ENCODE assay signal across 12 cellular contexts in the genomic region with DNA sequence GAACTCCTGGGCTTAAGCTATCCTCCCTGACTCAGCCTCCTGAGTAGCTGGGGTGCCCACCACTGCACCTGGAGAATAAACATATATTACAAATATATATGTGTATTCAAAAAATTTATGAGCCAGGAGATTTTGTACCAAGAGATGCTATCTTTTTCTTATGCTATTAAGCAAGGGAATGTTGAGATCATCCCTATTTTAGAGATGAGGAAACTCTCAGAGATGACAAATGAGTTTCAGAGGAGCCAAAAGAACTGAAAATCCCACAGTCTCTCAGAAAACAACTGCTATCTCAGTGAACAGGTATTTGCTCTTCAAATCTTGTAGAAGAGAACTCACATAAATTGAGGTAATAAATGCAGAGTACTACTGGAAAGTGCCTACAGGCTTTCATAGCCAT. TPM values are rescaled to one million over a fixed set of nuclear protein-coding genes. Genes with fewer than 3 reads are reported as not detected.
DNase-seq lines count a peak whose midpoint lies in the region; TF ChIP-seq lines count a peak whose summit lies in the region.
"Had no signal": no experiment of that assay in that cellular context is flagged by ENCODE, and none has a peak within 500 bp of the region (broad histone marks: within the 10 kb centered on the region; RNA-seq: fewer than 3 reads in every experiment).

No MANE protein-coding gene starts in this region.

- no peaks in the 10 kb centered on the region for H3K27me3 Mint-ChIP-seq in T-helper 2 cell treated with Interferon-gamma antibody and Interleukin-4, amounts not matched to agents 5 μg/mL and 100 μg/mL, for 36 hours (ENCODE audit: low read depth)
- H3K27me3 Mint-ChIP-seq: CD4-positive, alpha-beta T cell had no signal

- H3K4me3 ChIP-seq in choroid plexus epithelial cell (ENCODE audit: low read depth, low read length) (no peak overlapping the region), smooth muscle cell (no peak overlapping the region)

- DNase-seq in EH (ENCODE audit: low read depth) (peak; percentile 29), choroid plexus epithelial cell (ENCODE audit: low read depth) (peak; percentile 39), iris pigment epithelial cell (ENCODE audit: low read depth) (peak; percentile 62), smooth muscle cell (lab: John Stamatoyannopoulos, UW; ENCODE audit: unreplicated experiment) (no peak), ureter (ENCODE audit: low spot score) (no peak), NOMO-1 treated with dmso at 0.1 percent for 144 hours (lab: John Stamatoyannopoulos, UW; ENCODE audit: unreplicated experiment) (no peak), 8988T (no peak)
- DNase-seq in T-helper 2 cell treated with Interferon-gamma antibody and Interleukin-4, amounts not matched to agents 5 μg/mL and 100 μg/mL, for 36 hours (ENCODE audit: low spot score), result no peak
- DNase-seq: CD4-positive, alpha-beta T cell; effector CD8-positive, alpha-beta T cell; stimulated activated CD8-positive, alpha-beta memory T cell treated with anti-CD3 and anti-CD28 coated beads, Interleukin-4, amount 100 ng/mL, for 48 hours had no signal

- no peak overlapping the region for H3K4me3 Mint-ChIP-seq in T-helper 2 cell treated with Interferon-gamma antibody and Interleukin-4, amounts not matched to agents 5 μg/mL and 100 μg/mL, for 36 hours
- H3K4me3 Mint-ChIP-seq: activated T-helper 1 cell treated with anti-CD3 and anti-CD28 coated beads, Interleukin-12 subunit alpha, Interleukin-12 subunit beta, Interleukin-2, Interleukin-4 antibody, amounts not matched to agents 30 ng/mL and 10 ng/mL and 1 ng/mL, durations not matched to agents 14 hours and 24 hours and 36 hours; CD4-positive, alpha-beta T cell had no signal

- H3K4me1 Mint-ChIP-seq in T-helper 2 cell treated with Interferon-gamma antibody and Interleukin-4, amounts not matched to agents 5 μg/mL and 100 μg/mL, for 36 hours (ENCODE audit: low read depth), result peaks cover 1% of the 10 kb centered on the region

- peaks cover 17% of the 10 kb centered on the region for H3K9me3 Mint-ChIP-seq in T-helper 2 cell treated with Interferon-gamma antibody and Interleukin-4, amounts not matched to agents 5 μg/mL and 100 μg/mL, for 36 hours

- no peaks in the 10 kb centered on the region for H3K27me3 ChIP-seq in smooth muscle cell (ENCODE audit: low read depth)

- H3K9me3 ChIP-seq in smooth muscle cell (replicated peaks; ENCODE audit: low read depth), result no peaks in the 10 kb centered on the region

- no peak for TF ChIP-seq CTCF in choroid plexus epithelial cell (conservative IDR thresholded peaks at IDR 0.05; ENCODE audit: low read depth, low read length)
- no peak for TF ChIP-seq CTCF in smooth muscle cell (IDR thresholded peaks at IDR 0.05; ENCODE audit: borderline replicate concordance, insufficient read depth, poor library complexity, severe bottlenecking)

- no peaks in the 10 kb centered on the region for H3K79me2 ChIP-seq in smooth muscle cell (ENCODE audit: low read depth)

- peak overlapping the region; percentile 54 for H3K4me2 ChIP-seq in smooth muscle cell

- peak overlapping the region; percentile 67 for H3K27ac ChIP-seq in smooth muscle cell (ENCODE audit: low read depth)

- no peaks in the 10 kb centered on the region for H3K4me1 ChIP-seq in smooth muscle cell (ENCODE audit: low read depth)

- no peak overlapping the region for H3K9ac ChIP-seq in smooth muscle cell (ENCODE audit: low read depth)

- H2AFZ ChIP-seq in smooth muscle cell (ENCODE audit: low read depth), result no peak overlapping the region

- no peak overlapping the region for H3K27ac Mint-ChIP-seq in T-helper 2 cell treated with Interferon-gamma antibody and Interleukin-4, amounts not matched to agents 5 μg/mL and 100 μg/mL, for 36 hours
- H3K27ac Mint-ChIP-seq: activated T-helper 1 cell treated with anti-CD3 and anti-CD28 coated beads, Interleukin-12 subunit alpha, Interleukin-12 subunit beta, Interleukin-2, Interleukin-4 antibody, amounts not matched to agents 30 ng/mL and 10 ng/mL and 1 ng/mL, durations not matched to agents 14 hours and 24 hours and 36 hours; CD4-positive, alpha-beta T cell had no signal

- H3K36me3 ChIP-seq in smooth muscle cell (ENCODE audit: low read depth), result peaks cover 5% of the 10 kb centered on the region

- H3F3A ChIP-seq in smooth muscle cell (ENCODE audit: low read depth), result no peaks in the 10 kb centered on the region

- H3K36me3 Mint-ChIP-seq in T-helper 2 cell treated with Interferon-gamma antibody and Interleukin-4, amounts not matched to agents 5 μg/mL and 100 μg/mL, for 36 hours (ENCODE audit: low read depth), result peaks cover 33% of the 10 kb centered on the region

- H4K20me1 ChIP-seq in smooth muscle cell (ENCODE audit: low read depth), result no peaks in the 10 kb centered on the region

RNA-seq across cellular contexts. Expression of gene ANAPC16, which starts 29.6 kb away (rescaled TPM):
- total RNA-seq in smooth muscle cell (50.8 and 81.8 TPM in 2 replicates), ureter (134 TPM)
- polyA plus RNA-seq in smooth muscle cell, result 76.4 and 80.8 TPM in 2 replicates

RNA-seq across cellular contexts. Expression of gene ASCC1, which starts 29.9 kb away (rescaled TPM):
- total RNA-seq in smooth muscle cell (28.1 and 37.0 TPM in 2 replicates), ureter (39.3 TPM)
- polyA plus RNA-seq in smooth muscle cell, result 24.0 and 24.7 TPM in 2 replicates

Comparison
In these comparisons a context has a peak if more than half of its experiments do, and no peak if none do; other contexts are left out.
1. DNase-seq: peak in EH (single experiment), choroid plexus epithelial cell (single experiment) and iris pigment epithelial cell (single experiment); none in smooth muscle cell (single experiment), ureter (single experiment), NOMO-1 treated with dmso at 0.1 percent for 144 hours (single experiment), T-helper 2 cell treated with Interferon-gamma antibody and Interleukin-4, amounts not matched to agents 5 μg/mL and 100 μg/mL, for 36 hours (single experiment) and 8988T (single experiment).